In genomic region chr22:39268645-39269044, GRCh38 we compare ENCODE assay signal across 16 cellular contexts. TPM values are rescaled to one million over a fixed set of nuclear protein-coding genes. Genes with fewer than 3 reads are reported as not detected.
DNase-seq lines count a peak whose midpoint lies in the region; ATAC-seq, FAIRE-seq and TF ChIP-seq lines count a peak whose summit lies in the region.
"Had no signal": no experiment of that assay in that cellular context is flagged by ENCODE, and none has a peak within 500 bp of the region (broad histone marks: within the 10 kb centered on the region; RNA-seq: fewer than 3 reads in every experiment).

No MANE protein-coding gene starts in this region.

- H3K4me3 ChIP-seq in HEK293 (ENCODE audit: low read depth, low read length) = no peak overlapping the region
- H3K4me3 ChIP-seq in body of pancreas = no peak overlapping the region
- no peak overlapping the region for H3K4me3 ChIP-seq in neuronal stem cell (ENCODE audit: low read length in 2 of 2)
- no peak overlapping the region for H3K4me3 ChIP-seq in kidney (ENCODE audit: low read length in 2 of 2)
- H3K4me3 ChIP-seq in tibial nerve = no peak overlapping the region

- FAIRE-seq in GM12892 (lab: Jason Lieb, UNC) (peak; percentile 9), H54 (lab: Jason Lieb, UNC) (no peak), kidney (lab: Jason Lieb, UNC) (no peak)
- FAIRE-seq: D721Med had no signal

- no peak overlapping the region for H2AK5ac ChIP-seq in neuronal stem cell (ENCODE audit: low read depth, low read length)

- no peak overlapping the region for H3K14ac ChIP-seq in neuronal stem cell (ENCODE audit: low read length)

- intact Hi-C loops in body of pancreas (cut with DNase I) = no loop called here
- intact Hi-C loops in kidney (cut with DNase I) = no loop called here

- H3K18ac ChIP-seq in neuronal stem cell (ENCODE audit: low read length) = peak overlapping the region; percentile 40

- H2BK12ac ChIP-seq in neuronal stem cell (ENCODE audit: low read length) = no peak overlapping the region

- no peak overlapping the region for H2BK120ac ChIP-seq in neuronal stem cell (ENCODE audit: low read depth, low read length)

- WGBS in body of pancreas, 2 donors = 56 to 69% methylated on average over 5 to 7 of the region's 7 CpGs
- no CpG with 5 or more reads among the region's 7 CpGs for WGBS in neuronal stem cell (ENCODE audit: extremely low coverage in 2 of 2, insufficient read length in 2 of 2, insufficient replicate concordance in 1 of 2), 2 donors
- WGBS in tibial nerve, 2 donors = 71 to 84% methylated on average over 4 to 7 of the region's 7 CpGs

- H2BK15ac ChIP-seq in neuronal stem cell (ENCODE audit: low read length) = peak overlapping the region; percentile 66

- H4K91ac ChIP-seq in neuronal stem cell (ENCODE audit: low read depth, low read length, poor library complexity) = no peak overlapping the region

- peak; percentile 63 for ATAC-seq in body of pancreas

- TF ChIP-seq POLR2A in GM12892 (IDR thresholded peaks at IDR 0.05; ENCODE audit: low read depth, low read length) = no peak
- no peak for TF ChIP-seq POLR2A in body of pancreas (IDR thresholded peaks at IDR 0.05)
- TF ChIP-seq POLR2A in H54 (IDR thresholded peaks at IDR 0.05; ENCODE audit: low read depth, low read length) = no peak
- no peak for TF ChIP-seq POLR2A in tibial nerve (IDR thresholded peaks at IDR 0.05)

- no peak overlapping the region for H3K4me2 ChIP-seq in neuronal stem cell (ENCODE audit: insufficient read depth, low read length, poor library complexity, severe bottlenecking)

- no peak overlapping the region for H3K23ac ChIP-seq in neuronal stem cell (ENCODE audit: low read depth, low read length, poor library complexity)

- H3K4ac ChIP-seq in neuronal stem cell (ENCODE audit: low read length) = no peak overlapping the region

- POLR2A ChIA-PET in HEK293 (lab: Yijun Ruan, JAX) = no interaction called here

- no peaks in the 10 kb centered on the region for H3K9me3 ChIP-seq in HEK293 (ENCODE audit: control insufficient read depth, insufficient read depth, low read depth, low read length)
- no peaks in the 10 kb centered on the region for H3K9me3 ChIP-seq in body of pancreas
- H3K9me3 ChIP-seq in neuronal stem cell (replicated peaks in 1 of 2; ENCODE audit: control insufficient read depth in 2 of 2, insufficient read depth in 1 of 2, low read depth in 1 of 2, low read length in 2 of 2) = peaks cover 3 to 5% of the 10 kb centered on the region in 2 donors
- no peaks in the 10 kb centered on the region for H3K9me3 ChIP-seq in kidney (ENCODE audit: control insufficient read depth in 1 of 2, low read length in 2 of 2)
- H3K9me3 ChIP-seq in tibial nerve = no peaks in the 10 kb centered on the region
- H3K9me3 ChIP-seq: BE2C had no signal

- no peak for TF ChIP-seq EP300 in tibial nerve (IDR thresholded peaks at IDR 0.05)

- H2BK5ac ChIP-seq in neuronal stem cell (ENCODE audit: low read length) = no peak overlapping the region

- H3K36me3 ChIP-seq in HEK293 (ENCODE audit: control insufficient read depth in 2 of 2, insufficient read depth in 1 of 2, low read length in 2 of 2) = no peaks in the 10 kb centered on the region
- H3K36me3 ChIP-seq in body of pancreas (replicated peaks in 1 of 2; ENCODE audit: insufficient read depth in 1 of 2, low read depth in 2 of 2) = no peaks in the 10 kb centered on the region
- H3K36me3 ChIP-seq in neuronal stem cell (replicated peaks in 1 of 2; ENCODE audit: control insufficient read depth in 2 of 2, insufficient read depth in 2 of 2, low read length in 2 of 2) = no peaks in the 10 kb centered on the region
- H3K36me3 ChIP-seq in kidney (ENCODE audit: control insufficient read depth in 1 of 2, insufficient read depth in 2 of 2, low read length in 2 of 2) = no peaks in the 10 kb centered on the region
- no peaks in the 10 kb centered on the region for H3K36me3 ChIP-seq in tibial nerve
- H3K36me3 ChIP-seq: BE2C had no signal

- no peaks in the 10 kb centered on the region for H3K27me3 ChIP-seq in body of pancreas
- H3K27me3 ChIP-seq in neuronal stem cell (ENCODE audit: control insufficient read depth in 3 of 3, insufficient read depth in 3 of 3, low read depth in 1 of 3, low read length in 3 of 3) = peaks cover 0 to 4% (median 0%) of the 10 kb centered on the region in 3 experiments
- H3K27me3 ChIP-seq in tibial nerve = no peaks in the 10 kb centered on the region
- H3K27me3 ChIP-seq: BE2C had no signal

- H2AFZ ChIP-seq in neuronal stem cell (ENCODE audit: low read length) = no peak overlapping the region

- DNase-seq in GM12892 (ENCODE audit: insufficient read length) (no peak), body of pancreas (no peak), neuronal stem cell (ENCODE audit: low spot score) (no peak), H54 (ENCODE audit: insufficient read length, low spot score) (no peak), kidney (no peak), tibial nerve (ENCODE audit: low spot score in 2 of 2) (no peak)
- DNase-seq: BE2C; CD4-positive, alpha-beta memory T cell; DMS79 treated with DMSO at 0.1 percent for 48 hours; GDM1; NCI-H1436 treated with DMSO at 0.1 percent for 48 hours; NCI-H2081 treated with DMSO at 0.1 percent for 48 hours; NCI-H524 treated with DMSO at 0.1 percent for 48 hours had no signal

- no peak overlapping the region for H3K27ac ChIP-seq in HEK293 (ENCODE audit: extremely low read depth, low read depth, low read length)
- H3K27ac ChIP-seq in body of pancreas = peak overlapping the region in 1 of 4 donors; percentile 2
- no peak overlapping the region for H3K27ac ChIP-seq in neuronal stem cell (replicated peaks; ENCODE audit: low read length)
- H3K27ac ChIP-seq in kidney (ENCODE audit: low read depth in 2 of 2, low read length in 2 of 2) = peak overlapping the region in 1 of 2 donors; percentile 13
- H3K27ac ChIP-seq in tibial nerve = no peak overlapping the region
- H3K27ac ChIP-seq: RWPE1 had no signal

- H3K9ac ChIP-seq in neuronal stem cell (ENCODE audit: low read depth, low read length, poor library complexity) = no peak overlapping the region
- H3K9ac ChIP-seq in kidney (ENCODE audit: low read length in 2 of 2) = no peak overlapping the region

- H3K4me1 ChIP-seq in HEK293 (ENCODE audit: control insufficient read depth, insufficient read depth, low read length) = no peaks in the 10 kb centered on the region
- no peaks in the 10 kb centered on the region for H3K4me1 ChIP-seq in body of pancreas
- H3K4me1 ChIP-seq in neuronal stem cell (ENCODE audit: control insufficient read depth in 2 of 2, insufficient read depth in 1 of 2, low read depth in 1 of 2, low read length in 2 of 2) = peaks cover 0 to 4% of the 10 kb centered on the region in 2 donors
- peaks cover 0 to 3% of the 10 kb centered on the region in 2 donors for H3K4me1 ChIP-seq in kidney (ENCODE audit: control insufficient read depth in 1 of 2, insufficient read depth in 1 of 2, low read depth in 1 of 2, low read length in 2 of 2)
- peaks cover 0 to 5% (median 0%) of the 10 kb centered on the region in 4 donors for H3K4me1 ChIP-seq in tibial nerve
- H3K4me1 ChIP-seq: BE2C had no signal

- no peaks in the 10 kb centered on the region for H3K79me1 ChIP-seq in neuronal stem cell (ENCODE audit: low read depth, low read length)

- H4K8ac ChIP-seq in neuronal stem cell (ENCODE audit: low read depth, low read length) = no peak overlapping the region

- CTCF ChIA-PET in HEK293 (lab: Yijun Ruan, JAX) = no interaction called here

- TF ChIP-seq CTCF in HEK293 (tag by site-specific recombination; IDR thresholded peaks at IDR 0.05) (no peak), body of pancreas (IDR thresholded peaks at IDR 0.05) (no peak), kidney (IDR thresholded peaks at IDR 0.05; ENCODE audit: borderline replicate concordance, extremely low read depth, insufficient read depth) (no peak), tibial nerve (IDR thresholded peaks at IDR 0.05) (no peak)

TF ChIP-seq in HEK293, 187 proteins besides CTCF, POLR2A, EP300 and RAD21:
- TF ChIP-seq WT1 (tag by site-specific recombination; IDR thresholded peaks at IDR 0.05) (no peak), ZSCAN18 (tag by site-specific recombination; IDR thresholded peaks at IDR 0.05) (no peak), ZNF24 (tag by site-specific recombination; IDR thresholded peaks at IDR 0.05) (no peak), ZNF600 (tag by site-specific recombination; IDR thresholded peaks at IDR 0.05) (peak; percentile 55), GLIS1 (tag by site-specific recombination; IDR thresholded peaks at IDR 0.05) (peak; percentile 39)
TF ChIP-seq in HEK293: peak in this region for 2.

RNA-seq across cellular contexts. Expression of gene PDGFB, which starts 23.9 kb away (rescaled TPM):
- polyA plus RNA-seq in GM12892 (2012; ENCODE audit: missing spikeins) = 0.64 TPM
- total RNA-seq in body of pancreas (10 to 100 TPM in 1 of 2 donors, 1 to 10 TPM in 1; 7.0 to 15.8 TPM), kidney (14.2 TPM), tibial nerve (10 to 100 TPM in 2 of 4 donors, 1 to 10 TPM in 2; 7.5 to 22.2 (median 10.2) TPM)
- 2.6 TPM for polyA plus RNA-seq in neuronal stem cell (2013, experiment 1 of 2)
- polyA plus RNA-seq in neuronal stem cell (2013, experiment 2 of 2) = 2.8 TPM
- 10.4 TPM for polyA plus RNA-seq in kidney (ENCODE audit: insufficient read depth, low read depth, low replicate concordance)

RNA-seq across cellular contexts. Expression of gene RPL3, which starts 50.8 kb away (rescaled TPM):
- 4,953 TPM for polyA plus RNA-seq in GM12892 (2012; ENCODE audit: missing spikeins)
- total RNA-seq in body of pancreas = 1,000 to 10,000 TPM; 1,625 to 1,893 TPM
- polyA plus RNA-seq in neuronal stem cell (2013, experiment 1 of 2) = 3,109 TPM
- polyA plus RNA-seq in neuronal stem cell (2013, experiment 2 of 2) = 3,051 TPM
- total RNA-seq in kidney = 1,862 TPM
- polyA plus RNA-seq in kidney (ENCODE audit: insufficient read depth, low read depth, low replicate concordance) = 2,443 TPM
- total RNA-seq in tibial nerve = 1,000 to 10,000 TPM; 1,869 to 2,331 (median 1,970) TPM
